ENCODE assay signal across 22 cellular contexts in the genomic region with DNA sequence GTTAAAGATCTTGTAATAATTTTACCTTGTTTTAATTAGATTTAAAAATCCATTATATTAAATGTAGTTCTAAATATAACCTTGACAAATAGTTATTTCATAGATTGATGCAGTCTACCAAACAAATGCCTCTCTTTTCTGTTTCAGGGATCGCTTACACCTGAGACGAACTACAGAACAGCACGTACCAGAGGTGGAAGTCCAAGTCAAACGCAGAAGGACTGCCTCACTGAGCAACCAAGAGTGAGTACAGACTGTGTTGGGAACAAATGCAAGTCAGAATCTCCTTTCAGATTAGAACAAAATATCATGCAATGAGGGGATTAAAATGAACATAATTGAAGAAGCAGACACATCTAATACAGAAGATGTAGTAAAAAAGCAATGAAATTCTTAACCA. TPM values are rescaled to one million over a fixed set of nuclear protein-coding genes. Genes with fewer than 3 reads are reported as not detected.
DNase-seq lines count a peak whose midpoint lies in the region; ATAC-seq and TF ChIP-seq lines count a peak whose summit lies in the region.
"Had no signal": no experiment of that assay in that cellular context is flagged by ENCODE, and none has a peak within 500 bp of the region (broad histone marks: within the 10 kb centered on the region; RNA-seq: fewer than 3 reads in every experiment).

No MANE protein-coding gene starts in this region.

- peaks cover 19% of the 10 kb centered on the region for H3K4me1 ChIP-seq in GM23338 (ENCODE audit: insufficient read depth)
- peaks cover 21% of the 10 kb centered on the region for H3K4me1 ChIP-seq in Loucy (ENCODE audit: insufficient read depth, low read length, poor library complexity, severe bottlenecking)
- peaks cover 11% of the 10 kb centered on the region for H3K4me1 ChIP-seq in iPS-18a (ENCODE audit: control insufficient read depth, low read depth, low read length)
- H3K4me1 ChIP-seq in neural progenitor cell: no peaks in the 10 kb centered on the region
- H3K4me1 ChIP-seq in osteoblast (ENCODE audit: insufficient read depth, low read length): no peaks in the 10 kb centered on the region
- H3K4me1 ChIP-seq: HAP-1 had no signal

- H3K9me2 ChIP-seq in GM23338 (ENCODE audit: insufficient read depth) (no peaks in the 10 kb centered on the region), Loucy (replicated peaks; ENCODE audit: low read depth, low read length) (no peaks in the 10 kb centered on the region)

- H4K20me1 ChIP-seq in GM23338 (replicated peaks; ENCODE audit: insufficient read depth) (peaks cover 31% of the 10 kb centered on the region), Loucy (ENCODE audit: insufficient read depth, low read length, poor library complexity, severe bottlenecking) (peaks cover 43% of the 10 kb centered on the region), neural progenitor cell (ENCODE audit: low read depth) (peaks cover 60% of the 10 kb centered on the region), osteoblast (ENCODE audit: insufficient read depth, low read length) (peaks cover 4% of the 10 kb centered on the region)

- peak overlapping the region; percentile 57; the same call in 2 of the 3 replicates for H3K4me3 Mint-ChIP-seq in GM23338
- no peak overlapping the region for H3K4me3 Mint-ChIP-seq in neural progenitor cell
- H3K4me3 Mint-ChIP-seq: CD4-positive, CD25-positive, alpha-beta regulatory T cell had no signal

- H3K9me3 ChIP-seq in Loucy (ENCODE audit: insufficient read depth, low read depth, low read length) (no peaks in the 10 kb centered on the region), iPS-18a (ENCODE audit: control insufficient read depth, low read depth, low read length) (peaks cover 18% of the 10 kb centered on the region), neural progenitor cell (ENCODE audit: low read depth) (no peaks in the 10 kb centered on the region), osteoblast (ENCODE audit: low read depth, low read length) (no peaks in the 10 kb centered on the region)
- H3K9me3 ChIP-seq: HAP-1 had no signal

- H3K4me1 Mint-ChIP-seq in GM23338: peaks cover 40% of the 10 kb centered on the region; the same call in 2 of the 3 replicates
- no peaks in the 10 kb centered on the region for H3K4me1 Mint-ChIP-seq in neural progenitor cell

- DNase-seq in GM23338 (ENCODE audit: low spot score) (no peak), neural progenitor cell (ENCODE audit: low spot score) (no peak), NCI-H2029 (lab: John Stamatoyannopoulos, UW) (no peak), activated gamma-delta T cell (lab: John Stamatoyannopoulos, UW) (no peak), osteoblast (ENCODE audit: insufficient read length, low spot score, missing footprints) (no peak)
- DNase-seq: CD4-positive, CD25-positive, alpha-beta regulatory T cell; COR-L47; DMS53; Karpas-422; NCI-H1105 treated with DMSO at 0.1 percent for 48 hours; NCI-H146; NCI-H1930; NCI-H446 treated with DMSO at 0.1 percent for 48 hours; NCI-H526 treated with DMSO at 0.1 percent for 48 hours; SIG-M5 had no signal

- peaks cover 10% of the 10 kb centered on the region for H3K27me3 Mint-ChIP-seq in GM23338 (ENCODE audit: insufficient read depth, low read depth, poor library complexity)
- peaks cover 4% of the 10 kb centered on the region for H3K27me3 Mint-ChIP-seq in neural progenitor cell (ENCODE audit: insufficient read depth, low read depth)
- H3K27me3 Mint-ChIP-seq: CD4-positive, CD25-positive, alpha-beta regulatory T cell had no signal

- H3K27ac ChIP-seq in GM23338 (ENCODE audit: low read depth) (no peak overlapping the region), iPS-18a (ENCODE audit: low read length) (no peak overlapping the region), neural progenitor cell (no peak overlapping the region), osteoblast (ENCODE audit: low read depth, low read length) (no peak overlapping the region)
- H3K27ac ChIP-seq: BLaER1, RWPE1, SK-N-MC had no signal

- H3K9me3 Mint-ChIP-seq in GM23338 (peaks cover 61% of the 10 kb centered on the region), neural progenitor cell (peaks cover 62% of the 10 kb centered on the region)

- H3K4me3 ChIP-seq in GM23338: no peak overlapping the region
- no peak overlapping the region for H3K4me3 ChIP-seq in Loucy (ENCODE audit: low read length, poor library complexity, severe bottlenecking)
- H3K4me3 ChIP-seq in iPS-18a (ENCODE audit: low read length): peak overlapping the region; percentile 17
- H3K4me3 ChIP-seq in neural progenitor cell: no peak overlapping the region
- H3K4me3 ChIP-seq in osteoblast (ENCODE audit: insufficient read depth, low read length): no peak overlapping the region
- H3K4me3 ChIP-seq: BLaER1, HAP-1, SK-N-MC had no signal

- H3K36me3 Mint-ChIP-seq in GM23338 (ENCODE audit: low read depth) (peaks cover 96% of the 10 kb centered on the region), neural progenitor cell (peaks cover 49% of the 10 kb centered on the region)

- H2AFZ ChIP-seq in GM23338 (no peak overlapping the region), Loucy (ENCODE audit: low read length) (no peak overlapping the region), neural progenitor cell (replicated peaks) (no peak overlapping the region), osteoblast (ENCODE audit: low read length) (no peak overlapping the region)

- H3K36me3 ChIP-seq in GM23338 (ENCODE audit: insufficient read depth) (peaks cover 62% of the 10 kb centered on the region), Loucy (ENCODE audit: insufficient read depth, low read length) (peaks cover 34% of the 10 kb centered on the region), iPS-18a (ENCODE audit: control insufficient read depth, low read depth, low read length) (peaks cover 67% of the 10 kb centered on the region), neural progenitor cell (peaks cover 22% of the 10 kb centered on the region), osteoblast (ENCODE audit: insufficient read depth, low read length) (peaks cover 7% of the 10 kb centered on the region)
- H3K36me3 ChIP-seq: HAP-1 had no signal

- H3K27me3 ChIP-seq in GM23338 (ENCODE audit: insufficient read depth) (no peaks in the 10 kb centered on the region), Loucy (ENCODE audit: insufficient read depth, low read length, poor library complexity, severe bottlenecking) (no peaks in the 10 kb centered on the region), iPS-18a (ENCODE audit: control insufficient read depth, insufficient read depth, low read length) (no peaks in the 10 kb centered on the region), neural progenitor cell (no peaks in the 10 kb centered on the region), osteoblast (ENCODE audit: insufficient read depth, low read length) (no peaks in the 10 kb centered on the region)
- H3K27me3 ChIP-seq: BLaER1 had no signal

- H3K4me2 ChIP-seq in GM23338 (no peak overlapping the region), Loucy (ENCODE audit: low read depth, low read length, poor library complexity, severe bottlenecking) (peak overlapping the region; percentile 75), neural progenitor cell (no peak overlapping the region), osteoblast (ENCODE audit: insufficient read depth, low read length) (no peak overlapping the region)
- H3K4me2 ChIP-seq: BLaER1 had no signal

- no peak overlapping the region for H3K9ac ChIP-seq in Loucy (ENCODE audit: low read depth, low read length, poor library complexity, severe bottlenecking)
- H3K9ac ChIP-seq in iPS-18a (ENCODE audit: low read length): no peak overlapping the region
- no peak overlapping the region for H3K9ac ChIP-seq in neural progenitor cell
- H3K9ac ChIP-seq: BLaER1 had no signal

- H3K79me2 ChIP-seq in GM23338 (replicated peaks; ENCODE audit: insufficient read depth): peaks cover 100% of the 10 kb centered on the region
- H3K79me2 ChIP-seq in Loucy (ENCODE audit: insufficient read depth, low read length): peaks cover 76% of the 10 kb centered on the region
- peaks cover 100% of the 10 kb centered on the region for H3K79me2 ChIP-seq in neural progenitor cell (ENCODE audit: low read depth)
- peaks cover 53% of the 10 kb centered on the region for H3K79me2 ChIP-seq in osteoblast (ENCODE audit: insufficient read depth, low read length)

- no peak for TF ChIP-seq CTCF in GM23338 (conservative IDR thresholded peaks at IDR 0.05; ENCODE audit: low read depth in 2 of 2)
- TF ChIP-seq CTCF in Loucy (conservative IDR thresholded peaks at IDR 0.05; ENCODE audit: low read length): no peak
- no peak for TF ChIP-seq CTCF in neural progenitor cell (IDR thresholded peaks at IDR 0.05)
- no peak for TF ChIP-seq CTCF in osteoblast (IDR thresholded peaks at IDR 0.05; ENCODE audit: extremely low read depth, low read depth, low read length)

- peaks cover 3% of the 10 kb centered on the region; the same call in 1 of the 2 replicates for H3F3A ChIP-seq in GM23338 (replicated peaks; ENCODE audit: low read depth)
- H3F3A ChIP-seq in Loucy (ENCODE audit: low read depth): no peaks in the 10 kb centered on the region
- H3F3A ChIP-seq in neural progenitor cell (ENCODE audit: low read depth): peaks cover 9% of the 10 kb centered on the region

- no peak for ATAC-seq in GM23338
- ATAC-seq: Panc1 had no signal

- H3K27ac Mint-ChIP-seq in GM23338 (peak overlapping the region; percentile 66; the same call in 1 of the 2 replicates), neural progenitor cell (peak overlapping the region; percentile 37)
- H3K27ac Mint-ChIP-seq: CD4-positive, CD25-positive, alpha-beta regulatory T cell had no signal

RNA-seq across cellular contexts. Expression of a gene that starts 7.2 kb away (rescaled TPM):
- 966 TPM in 2 replicates for total RNA-seq in GM23338 (2014; rRNA removed; shearing (Covaris generic))
- 868 and 919 TPM in 2 replicates for polyA plus RNA-seq in GM23338 (2016; fragmentation: Nextera tagmentation; extraction: Ambion mirVana)
- 442 and 448 TPM in 2 replicates for total RNA-seq in neural progenitor cell (ENCODE audit: low replicate concordance)
- 94.6 and 117 TPM in 2 replicates for total RNA-seq in osteoblast

RNA-seq across cellular contexts. Expression of a gene that starts 7.2 kb away (rescaled TPM):
- total RNA-seq in GM23338 (2014; rRNA removed; shearing (Covaris generic)): 54.0 and 63.6 TPM in 2 replicates
- polyA plus RNA-seq in GM23338 (2016; fragmentation: Nextera tagmentation; extraction: Ambion mirVana): 17.6 and 19.1 TPM in 2 replicates
- total RNA-seq in neural progenitor cell (ENCODE audit: low replicate concordance): 21.1 and 40.1 TPM in 2 replicates
- total RNA-seq in osteoblast: 15.3 and 17.0 TPM in 2 replicates
